Comparison of ENCODE assay signal across 1 cellular context in the genomic region with DNA sequence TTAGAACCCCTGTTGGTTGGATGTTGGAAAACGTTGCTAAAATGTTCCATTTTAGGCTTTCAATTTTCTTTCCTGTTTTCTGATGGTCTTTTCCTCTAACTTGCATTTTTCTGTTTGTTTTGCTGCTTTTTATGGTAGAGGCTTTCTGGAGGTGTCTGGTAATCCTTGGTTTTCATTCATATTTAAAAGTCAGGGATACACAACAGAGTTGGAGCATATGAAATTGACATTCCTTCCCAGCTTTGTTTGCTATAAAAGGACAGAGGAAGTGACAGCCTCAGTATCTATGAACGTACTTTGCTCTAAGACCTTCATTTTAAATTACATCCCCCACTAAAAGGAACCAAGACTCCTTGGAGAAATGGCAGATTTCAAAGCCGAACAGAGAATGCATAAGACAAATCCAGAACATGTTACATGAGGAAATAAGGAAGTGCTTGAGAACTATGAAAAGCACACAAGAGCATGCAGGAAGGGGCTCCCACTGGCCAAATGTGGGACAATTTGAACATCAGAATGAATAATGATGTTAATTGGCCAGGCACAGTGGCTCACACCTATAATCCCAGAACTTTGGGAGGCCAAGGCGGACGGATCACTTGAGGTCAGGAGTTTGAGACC.
TF ChIP-seq lines count a peak whose summit lies in the region.

No MANE protein-coding gene starts in this region.

TF ChIP-seq in WTC11, 78 proteins besides CTCF, POLR2A, EP300 and RAD21 (continued from another document):
- TF ChIP-seq, protein P1, sequence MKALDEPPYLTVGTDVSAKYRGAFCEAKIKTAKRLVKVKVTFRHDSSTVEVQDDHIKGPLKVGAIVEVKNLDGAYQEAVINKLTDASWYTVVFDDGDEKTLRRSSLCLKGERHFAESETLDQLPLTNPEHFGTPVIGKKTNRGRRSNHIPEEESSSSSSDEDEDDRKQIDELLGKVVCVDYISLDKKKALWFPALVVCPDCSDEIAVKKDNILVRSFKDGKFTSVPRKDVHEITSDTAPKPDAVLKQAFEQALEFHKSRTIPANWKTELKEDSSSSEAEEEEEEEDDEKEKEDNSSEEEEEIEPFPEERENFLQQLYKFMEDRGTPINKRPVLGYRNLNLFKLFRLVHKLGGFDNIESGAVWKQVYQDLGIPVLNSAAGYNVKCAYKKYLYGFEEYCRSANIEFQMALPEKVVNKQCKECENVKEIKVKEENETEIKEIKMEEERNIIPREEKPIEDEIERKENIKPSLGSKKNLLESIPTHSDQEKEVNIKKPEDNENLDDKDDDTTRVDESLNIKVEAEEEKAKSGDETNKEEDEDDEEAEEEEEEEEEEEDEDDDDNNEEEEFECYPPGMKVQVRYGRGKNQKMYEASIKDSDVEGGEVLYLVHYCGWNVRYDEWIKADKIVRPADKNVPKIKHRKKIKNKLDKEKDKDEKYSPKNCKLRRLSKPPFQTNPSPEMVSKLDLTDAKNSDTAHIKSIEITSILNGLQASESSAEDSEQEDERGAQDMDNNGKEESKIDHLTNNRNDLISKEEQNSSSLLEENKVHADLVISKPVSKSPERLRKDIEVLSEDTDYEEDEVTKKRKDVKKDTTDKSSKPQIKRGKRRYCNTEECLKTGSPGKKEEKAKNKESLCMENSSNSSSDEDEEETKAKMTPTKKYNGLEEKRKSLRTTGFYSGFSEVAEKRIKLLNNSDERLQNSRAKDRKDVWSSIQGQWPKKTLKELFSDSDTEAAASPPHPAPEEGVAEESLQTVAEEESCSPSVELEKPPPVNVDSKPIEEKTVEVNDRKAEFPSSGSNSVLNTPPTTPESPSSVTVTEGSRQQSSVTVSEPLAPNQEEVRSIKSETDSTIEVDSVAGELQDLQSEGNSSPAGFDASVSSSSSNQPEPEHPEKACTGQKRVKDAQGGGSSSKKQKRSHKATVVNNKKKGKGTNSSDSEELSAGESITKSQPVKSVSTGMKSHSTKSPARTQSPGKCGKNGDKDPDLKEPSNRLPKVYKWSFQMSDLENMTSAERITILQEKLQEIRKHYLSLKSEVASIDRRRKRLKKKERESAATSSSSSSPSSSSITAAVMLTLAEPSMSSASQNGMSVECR (CRISPR knock-in tag; IDR thresholded peaks at IDR 0.05; ENCODE audit: borderline replicate concordance), result no peak
- TF ChIP-seq, protein P2, sequence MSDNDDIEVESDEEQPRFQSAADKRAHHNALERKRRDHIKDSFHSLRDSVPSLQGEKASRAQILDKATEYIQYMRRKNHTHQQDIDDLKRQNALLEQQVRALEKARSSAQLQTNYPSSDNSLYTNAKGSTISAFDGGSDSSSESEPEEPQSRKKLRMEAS (CRISPR knock-in tag; IDR thresholded peaks at IDR 0.05), result no peak
- no peak for TF ChIP-seq OVOL2 (CRISPR knock-in tag; IDR thresholded peaks at IDR 0.05; ENCODE audit: borderline replicate concordance)
- TF ChIP-seq, protein P3, sequence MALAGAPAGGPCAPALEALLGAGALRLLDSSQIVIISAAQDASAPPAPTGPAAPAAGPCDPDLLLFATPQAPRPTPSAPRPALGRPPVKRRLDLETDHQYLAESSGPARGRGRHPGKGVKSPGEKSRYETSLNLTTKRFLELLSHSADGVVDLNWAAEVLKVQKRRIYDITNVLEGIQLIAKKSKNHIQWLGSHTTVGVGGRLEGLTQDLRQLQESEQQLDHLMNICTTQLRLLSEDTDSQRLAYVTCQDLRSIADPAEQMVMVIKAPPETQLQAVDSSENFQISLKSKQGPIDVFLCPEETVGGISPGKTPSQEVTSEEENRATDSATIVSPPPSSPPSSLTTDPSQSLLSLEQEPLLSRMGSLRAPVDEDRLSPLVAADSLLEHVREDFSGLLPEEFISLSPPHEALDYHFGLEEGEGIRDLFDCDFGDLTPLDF (CRISPR knock-in tag; IDR thresholded peaks at IDR 0.05), result no peak
- no peak for TF ChIP-seq TCF7 (CRISPR knock-in tag; IDR thresholded peaks at IDR 0.05; ENCODE audit: low read depth)
- TF ChIP-seq, protein P4, sequence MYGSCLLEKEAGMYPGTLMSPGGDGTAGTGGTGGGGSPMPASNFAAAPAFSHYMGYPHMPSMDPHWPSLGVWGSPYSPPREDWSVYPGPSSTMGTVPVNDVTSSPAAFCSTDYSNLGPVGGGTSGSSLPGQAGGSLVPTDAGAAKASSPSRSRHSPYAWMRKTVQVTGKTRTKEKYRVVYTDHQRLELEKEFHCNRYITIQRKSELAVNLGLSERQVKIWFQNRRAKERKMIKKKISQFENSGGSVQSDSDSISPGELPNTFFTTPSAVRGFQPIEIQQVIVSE (CRISPR knock-in tag; IDR thresholded peaks at IDR 0.05; ENCODE audit: borderline replicate concordance), result no peak
- TF ChIP-seq, protein P5, sequence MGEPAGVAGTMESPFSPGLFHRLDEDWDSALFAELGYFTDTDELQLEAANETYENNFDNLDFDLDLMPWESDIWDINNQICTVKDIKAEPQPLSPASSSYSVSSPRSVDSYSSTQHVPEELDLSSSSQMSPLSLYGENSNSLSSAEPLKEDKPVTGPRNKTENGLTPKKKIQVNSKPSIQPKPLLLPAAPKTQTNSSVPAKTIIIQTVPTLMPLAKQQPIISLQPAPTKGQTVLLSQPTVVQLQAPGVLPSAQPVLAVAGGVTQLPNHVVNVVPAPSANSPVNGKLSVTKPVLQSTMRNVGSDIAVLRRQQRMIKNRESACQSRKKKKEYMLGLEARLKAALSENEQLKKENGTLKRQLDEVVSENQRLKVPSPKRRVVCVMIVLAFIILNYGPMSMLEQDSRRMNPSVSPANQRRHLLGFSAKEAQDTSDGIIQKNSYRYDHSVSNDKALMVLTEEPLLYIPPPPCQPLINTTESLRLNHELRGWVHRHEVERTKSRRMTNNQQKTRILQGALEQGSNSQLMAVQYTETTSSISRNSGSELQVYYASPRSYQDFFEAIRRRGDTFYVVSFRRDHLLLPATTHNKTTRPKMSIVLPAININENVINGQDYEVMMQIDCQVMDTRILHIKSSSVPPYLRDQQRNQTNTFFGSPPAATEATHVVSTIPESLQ (CRISPR knock-in tag; IDR thresholded peaks at IDR 0.05), result no peak
- no peak for TF ChIP-seq JAZF1 (CRISPR knock-in tag; IDR thresholded peaks at IDR 0.05)
- TF ChIP-seq SOX15 (CRISPR knock-in tag; IDR thresholded peaks at IDR 0.05), result no peak
- TF ChIP-seq, protein P6, sequence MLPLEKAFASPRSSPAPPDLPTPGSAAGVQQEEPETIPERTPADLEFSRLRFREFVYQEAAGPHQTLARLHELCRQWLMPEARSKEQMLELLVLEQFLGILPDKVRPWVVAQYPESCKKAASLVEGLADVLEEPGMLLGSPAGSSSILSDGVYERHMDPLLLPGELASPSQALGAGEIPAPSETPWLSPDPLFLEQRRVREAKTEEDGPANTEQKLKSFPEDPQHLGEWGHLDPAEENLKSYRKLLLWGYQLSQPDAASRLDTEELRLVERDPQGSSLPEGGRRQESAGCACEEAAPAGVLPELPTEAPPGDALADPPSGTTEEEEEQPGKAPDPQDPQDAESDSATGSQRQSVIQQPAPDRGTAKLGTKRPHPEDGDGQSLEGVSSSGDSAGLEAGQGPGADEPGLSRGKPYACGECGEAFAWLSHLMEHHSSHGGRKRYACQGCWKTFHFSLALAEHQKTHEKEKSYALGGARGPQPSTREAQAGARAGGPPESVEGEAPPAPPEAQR (CRISPR knock-in tag; IDR thresholded peaks at IDR 0.05), result no peak
- TF ChIP-seq, protein P7, sequence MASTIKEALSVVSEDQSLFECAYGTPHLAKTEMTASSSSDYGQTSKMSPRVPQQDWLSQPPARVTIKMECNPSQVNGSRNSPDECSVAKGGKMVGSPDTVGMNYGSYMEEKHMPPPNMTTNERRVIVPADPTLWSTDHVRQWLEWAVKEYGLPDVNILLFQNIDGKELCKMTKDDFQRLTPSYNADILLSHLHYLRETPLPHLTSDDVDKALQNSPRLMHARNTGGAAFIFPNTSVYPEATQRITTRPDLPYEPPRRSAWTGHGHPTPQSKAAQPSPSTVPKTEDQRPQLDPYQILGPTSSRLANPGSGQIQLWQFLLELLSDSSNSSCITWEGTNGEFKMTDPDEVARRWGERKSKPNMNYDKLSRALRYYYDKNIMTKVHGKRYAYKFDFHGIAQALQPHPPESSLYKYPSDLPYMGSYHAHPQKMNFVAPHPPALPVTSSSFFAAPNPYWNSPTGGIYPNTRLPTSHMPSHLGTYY (CRISPR knock-in tag; IDR thresholded peaks at IDR 0.05), result no peak
- TF ChIP-seq JUN (CRISPR knock-in tag; IDR thresholded peaks at IDR 0.05), result no peak
- TF ChIP-seq, protein P8, sequence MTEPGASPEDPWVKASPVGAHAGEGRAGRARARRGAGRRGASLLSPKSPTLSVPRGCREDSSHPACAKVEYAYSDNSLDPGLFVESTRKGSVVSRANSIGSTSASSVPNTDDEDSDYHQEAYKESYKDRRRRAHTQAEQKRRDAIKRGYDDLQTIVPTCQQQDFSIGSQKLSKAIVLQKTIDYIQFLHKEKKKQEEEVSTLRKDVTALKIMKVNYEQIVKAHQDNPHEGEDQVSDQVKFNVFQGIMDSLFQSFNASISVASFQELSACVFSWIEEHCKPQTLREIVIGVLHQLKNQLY (CRISPR knock-in tag; IDR thresholded peaks at IDR 0.05), result no peak
- TF ChIP-seq CREB1 (CRISPR knock-in tag; IDR thresholded peaks at IDR 0.05), result no peak
- no peak for TF ChIP-seq ZNF138 (CRISPR knock-in tag; conservative IDR thresholded peaks at IDR 0.05)
